Comparison of ENCODE assay signal across 1 cellular context in genomic region chr20:36086767-36087166, GRCh38.
A peak's percentile ranks its signal among the peaks of the same experiment; 100 is the strongest.
TF ChIP-seq lines count a peak whose summit lies in the region.

No MANE protein-coding gene starts in this region.

TF ChIP-seq in K562, 482 proteins besides CTCF, POLR2A, EP300 and RAD21 (continued from another document and continues in another):
- TF ChIP-seq ZBTB40 (IDR thresholded peaks at IDR 0.05) (no peak), ZBTB40 (CRISPR knock-in tag; IDR thresholded peaks at IDR 0.05) (no peak), NEUROD1 (IDR thresholded peaks at IDR 0.05; ENCODE audit: borderline replicate concordance, low read depth, low read length, partially characterized antibody) (no peak), TBP (optimal IDR thresholded peaks at IDR 0.05; ENCODE audit: low read depth, low read length) (peak; percentile 71), MCM7 (IDR thresholded peaks at IDR 0.05) (no peak), MYC (IDR thresholded peaks at IDR 0.05; ENCODE audit: low read depth, low read length) (peak; percentile 27; the same call in 1 of the 2 replicates), MYC (CRISPR knock-in tag; IDR thresholded peaks at IDR 0.05; ENCODE audit: borderline replicate concordance, low read depth) (no peak), SRF (CRISPR knock-in tag; IDR thresholded peaks at IDR 0.05) (no peak), HDGF (IDR thresholded peaks at IDR 0.05) (no peak), TAF7 (tag; IDR thresholded peaks at IDR 0.05) (no peak), RBM39 (optimal IDR thresholded peaks at IDR 0.05; ENCODE audit: low read depth, low read length) (no peak), HSF4 (CRISPR knock-in tag; IDR thresholded peaks at IDR 0.05; ENCODE audit: borderline replicate concordance) (no peak), ZNF589 (CRISPR knock-in tag; IDR thresholded peaks at IDR 0.05; ENCODE audit: low read depth) (no peak), DLX4 (CRISPR knock-in tag; IDR thresholded peaks at IDR 0.05) (no peak), ATF6 (CRISPR knock-in tag; IDR thresholded peaks at IDR 0.05) (no peak), THRA (IDR thresholded peaks at IDR 0.05) (no peak), PML (IDR thresholded peaks at IDR 0.05; ENCODE audit: low read length) (peak; percentile 54; the same call in 1 of the 2 replicates), HMGN3 (IDR thresholded peaks at IDR 0.05; ENCODE audit: borderline replicate concordance, extremely low read depth, insufficient read length, low read depth, low read length) (no peak), TFAM (CRISPR knock-in tag; conservative IDR thresholded peaks at IDR 0.05) (no peak), MEIS2 (IDR thresholded peaks at IDR 0.05; ENCODE audit: partially characterized antibody) (peak; percentile 30), USF2 (CRISPR knock-in tag; IDR thresholded peaks at IDR 0.05) (no peak), HNRNPH1 (optimal IDR thresholded peaks at IDR 0.05; ENCODE audit: low read depth, low read length) (no peak), GATAD2A (IDR thresholded peaks at IDR 0.05) (no peak), SLC30A9 (CRISPR knock-in tag; IDR thresholded peaks at IDR 0.05) (no peak), KAT2B (IDR thresholded peaks at IDR 0.05; ENCODE audit: low read depth, low read length) (no peak), ASH1L (IDR thresholded peaks at IDR 0.05; ENCODE audit: borderline replicate concordance, low read depth, partially characterized antibody) (no peak), CEBPB (tag; IDR thresholded peaks at IDR 0.05) (0 out of 2 replicates have a peak, but pooled peaks have one; percentile 4), PKNOX1 (IDR thresholded peaks at IDR 0.05) (0 out of 2 replicates have a peak, but pooled peaks have one; percentile 44), ZNF511 (CRISPR knock-in tag; IDR thresholded peaks at IDR 0.05) (no peak), POLR2AphosphoS5 (IDR thresholded peaks at IDR 0.05; ENCODE audit: control insufficient read depth, insufficient read depth, low read depth, low read length) (peak; percentile 35; the same call in 1 of the 2 replicates), NR0B1 (IDR thresholded peaks at IDR 0.05; ENCODE audit: partially characterized antibody) (no peak), EHMT2 (IDR thresholded peaks at IDR 0.05) (no peak), GTF2A2 (tag; IDR thresholded peaks at IDR 0.05) (no peak), TSC22D4 (tag; IDR thresholded peaks at IDR 0.05) (no peak), SAFB2 (IDR thresholded peaks at IDR 0.05; ENCODE audit: borderline replicate concordance, low read depth, low read length, severe bottlenecking) (no peak), E2F8 (IDR thresholded peaks at IDR 0.05; ENCODE audit: low read depth, partially characterized antibody) (no peak), STAT5B (CRISPR knock-in tag; IDR thresholded peaks at IDR 0.05) (no peak), SMARCE1 (IDR thresholded peaks at IDR 0.05) (peak; percentile 19; the same call in 1 of the 2 replicates)
